ENCODE assay signal across 17 cellular contexts in the genomic region with DNA sequence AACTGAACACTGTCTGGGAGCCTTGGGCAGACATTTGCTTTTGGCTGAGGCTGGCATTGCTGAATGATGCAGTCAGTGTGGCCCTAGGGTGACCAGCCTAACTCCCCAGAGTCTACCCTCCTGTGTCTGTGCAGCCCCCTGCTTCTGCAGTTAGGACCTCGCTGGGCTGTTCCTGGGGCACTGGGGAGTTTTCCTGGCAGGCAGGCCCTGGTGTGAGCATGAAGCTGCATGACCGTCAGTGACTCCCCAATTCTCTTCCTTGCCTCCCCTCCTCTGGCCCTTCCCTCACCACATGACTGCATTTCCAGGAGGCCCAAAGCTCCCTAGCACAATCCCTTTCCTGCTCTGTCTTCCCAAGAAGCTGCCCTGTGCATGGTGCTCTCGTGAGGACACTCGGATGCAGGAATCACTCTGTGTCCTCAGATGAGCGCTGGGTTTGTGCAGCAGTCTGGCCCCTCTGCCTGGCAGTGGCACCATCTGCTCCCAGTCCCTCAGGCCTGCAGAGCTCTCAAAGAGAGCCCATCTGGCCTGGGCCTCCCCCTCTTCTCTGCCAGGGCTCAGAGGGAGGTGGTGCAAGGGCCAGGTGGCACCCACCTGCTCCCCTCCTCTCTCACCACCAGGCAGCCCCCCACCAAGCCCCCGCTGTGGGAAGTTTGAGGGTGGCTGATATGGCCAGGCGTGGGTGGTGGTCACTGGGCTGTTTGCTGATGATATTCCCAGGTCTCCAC.
DNase-seq lines count a peak whose midpoint lies in the region; ATAC-seq and TF ChIP-seq lines count a peak whose summit lies in the region.
"Had no signal": no experiment of that assay in that cellular context is flagged by ENCODE, and none has a peak within 500 bp of the region (broad histone marks: within the 10 kb centered on the region; RNA-seq: fewer than 3 reads in every experiment).

No MANE protein-coding gene starts in this region.

- H3K4me1 ChIP-seq in BLaER1 treated with 17β-estradiol and CSF1 and Interleukin-3, amounts not matched to agents 10 nM and 100 nM, result peaks cover 79 to 93% (median 82%) of the 10 kb centered on the region in 10 experiments
- H3K4me1 ChIP-seq in colonic mucosa (peaks cover 4% of the 10 kb centered on the region), neural progenitor cell (peaks cover 8% of the 10 kb centered on the region), PC-9 (replicated peaks; ENCODE audit: insufficient read depth) (0 out of 2 replicates have a peak, but pooled peaks cover 5% of the 10 kb centered on the region)

- H3K4me3 ChIP-seq in BLaER1 treated with 17β-estradiol and CSF1 and Interleukin-3, amounts not matched to agents 10 nM and 100 nM, result peak overlapping the region in 2 of 10 experiments; percentile 32 to 69; a peak in 4 of 20 replicates
- no peak overlapping the region for H3K4me3 ChIP-seq in colonic mucosa
- H3K4me3 ChIP-seq in neural progenitor cell, result no peak overlapping the region
- H3K4me3 ChIP-seq in PC-9, result no peak overlapping the region
- H3K4me3 ChIP-seq: HAP-1, left lung had no signal

- no peak overlapping the region for H3K4me3 Mint-ChIP-seq in neural progenitor cell
- no peak overlapping the region for H3K4me3 Mint-ChIP-seq in CD4-positive, alpha-beta T cell
- H3K4me3 Mint-ChIP-seq: activated T-helper 17 cell treated with anti-CD3 and anti-CD28 coated beads, Interleukin-2, amount 50 U/mL, for 72 hours; IgD-negative memory B cell had no signal

- no peaks in the 10 kb centered on the region for H3K36me3 Mint-ChIP-seq in neural progenitor cell
- no peaks in the 10 kb centered on the region for H3K36me3 Mint-ChIP-seq in CD4-positive, alpha-beta T cell (ENCODE audit: low read depth)
- H3K36me3 Mint-ChIP-seq: IgD-negative memory B cell had no signal

- H3K9me3 Mint-ChIP-seq in neural progenitor cell, result no peaks in the 10 kb centered on the region
- H3K9me3 Mint-ChIP-seq in CD4-positive, alpha-beta T cell, result no peaks in the 10 kb centered on the region
- H3K9me3 Mint-ChIP-seq: activated T-helper 17 cell treated with anti-CD3 and anti-CD28 coated beads, Interleukin-2, amount 50 U/mL, for 72 hours had no signal

- H3F3A ChIP-seq in neural progenitor cell (ENCODE audit: low read depth), result no peaks in the 10 kb centered on the region
- no peaks in the 10 kb centered on the region for H3F3A ChIP-seq in PC-9 (ENCODE audit: insufficient read depth, low read depth)

- H3K9me3 ChIP-seq in BLaER1 treated with 17β-estradiol and CSF1 and Interleukin-3, amounts not matched to agents 10 nM and 100 nM (replicated peaks in 1 of 11), result no peaks in the 10 kb centered on the region
- H3K9me3 ChIP-seq in colonic mucosa (no peaks in the 10 kb centered on the region), neural progenitor cell (ENCODE audit: low read depth) (no peaks in the 10 kb centered on the region), PC-9 (ENCODE audit: insufficient read depth, low read depth) (no peaks in the 10 kb centered on the region)
- H3K9me3 ChIP-seq in CD4-positive, alpha-beta T cell (ENCODE audit: control insufficient read depth, low read length), result no peaks in the 10 kb centered on the region
- H3K9me3 ChIP-seq: HAP-1, left lung had no signal

- no peaks in the 10 kb centered on the region for H3K9me2 ChIP-seq in PC-9 (ENCODE audit: insufficient read depth)

- H2AFZ ChIP-seq in neural progenitor cell (replicated peaks), result no peak overlapping the region
- H2AFZ ChIP-seq in PC-9, result no peak overlapping the region

- DNase-seq in NCI-H1694 (lab: John Stamatoyannopoulos, UW) (peak; percentile 83), colonic mucosa (peak; percentile 12), neural progenitor cell (ENCODE audit: low spot score) (no peak), NCI-H510A (lab: John Stamatoyannopoulos, UW) (no peak), PC-9 (no peak), cerebellar nuclear complex (lab: John Stamatoyannopoulos, UW) (no peak)
- no peak for DNase-seq in CD4-positive, alpha-beta T cell
- DNase-seq: DMS79; left lung; NCI-H748 treated with DMSO at 0.1 percent for 48 hours; stimulated activated naive CD4-positive, alpha-beta T cell treated with Interleukin-2 at 50 U/mL for 16 hours; T-helper 9 cell had no signal

- H3K27me3 ChIP-seq in BLaER1 treated with 17β-estradiol and CSF1 and Interleukin-3, amounts not matched to agents 10 nM and 100 nM, result peaks cover 0 to 7% (median 0%) of the 10 kb centered on the region in 11 experiments; a peak in 2 of 22 replicates
- H3K27me3 ChIP-seq in colonic mucosa (no peaks in the 10 kb centered on the region), neural progenitor cell (no peaks in the 10 kb centered on the region), PC-9 (ENCODE audit: insufficient read depth, low read depth) (no peaks in the 10 kb centered on the region)
- no peaks in the 10 kb centered on the region for H3K27me3 ChIP-seq in CD4-positive, alpha-beta T cell (ENCODE audit: control insufficient read depth, insufficient read depth, low read length)
- H3K27me3 ChIP-seq: left lung had no signal

- CTCF ChIA-PET in CD4-positive, alpha-beta T cell (lab: Charles Lee), result no interaction called here
- CTCF ChIA-PET in PC-9 (lab: Charles Lee), result no interaction called here

- no TSS peak for BruUV-seq in PC-9 (replicated peaks; lab: Mats Ljungman, UMichigan)

- peak overlapping the region; percentile 72 for H3K27ac Mint-ChIP-seq in neural progenitor cell
- no peak overlapping the region for H3K27ac Mint-ChIP-seq in CD4-positive, alpha-beta T cell
- H3K27ac Mint-ChIP-seq: activated T-helper 17 cell treated with anti-CD3 and anti-CD28 coated beads, Interleukin-2, amount 50 U/mL, for 72 hours; IgD-negative memory B cell had no signal

- intact Hi-C loops in colonic mucosa (cut with DNase I) (no loop called here), PC-9 (cut with micrococcal nuclease; ENCODE audit: unreplicated experiment) (no loop called here)
- intact Hi-C loops in CD4-positive, alpha-beta T cell (cut with DNase I, micrococcal nuclease), result no loop called here

- POLR2A ChIA-PET in CD4-positive, alpha-beta T cell (lab: Charles Lee), result no interaction called here
- POLR2A ChIA-PET in PC-9 (lab: Charles Lee; ENCODE audit: unreplicated experiment), result no interaction called here

- peaks cover 38% of the 10 kb centered on the region for H3K4me1 Mint-ChIP-seq in neural progenitor cell
- no peaks in the 10 kb centered on the region for H3K4me1 Mint-ChIP-seq in CD4-positive, alpha-beta T cell (ENCODE audit: low read depth)
- H3K4me1 Mint-ChIP-seq: activated T-helper 17 cell treated with anti-CD3 and anti-CD28 coated beads, Interleukin-2, amount 50 U/mL, for 72 hours; IgD-negative memory B cell had no signal

- TF ChIP-seq CTCF in colonic mucosa (IDR thresholded peaks at IDR 0.05) (no peak), neural progenitor cell (IDR thresholded peaks at IDR 0.05) (no peak), PC-9 (conservative IDR thresholded peaks at IDR 0.05) (no peak)
- no peak for TF ChIP-seq CTCF in CD4-positive, alpha-beta T cell (IDR thresholded peaks at IDR 0.05)

- no peaks in the 10 kb centered on the region for H3K79me2 ChIP-seq in neural progenitor cell (ENCODE audit: low read depth)
- H3K79me2 ChIP-seq in PC-9 (ENCODE audit: low read depth), result no peaks in the 10 kb centered on the region

- peaks cover 0 to 16% (median 0%) of the 10 kb centered on the region in 11 experiments; a peak in 2 of 22 replicates for H3K36me3 ChIP-seq in BLaER1 treated with 17β-estradiol and CSF1 and Interleukin-3, amounts not matched to agents 10 nM and 100 nM
- H3K36me3 ChIP-seq in colonic mucosa (no peaks in the 10 kb centered on the region), neural progenitor cell (no peaks in the 10 kb centered on the region), PC-9 (ENCODE audit: low read depth) (no peaks in the 10 kb centered on the region)
- H3K36me3 ChIP-seq: HAP-1, left lung had no signal

- ATAC-seq in CD4-positive, alpha-beta T cell (ENCODE audit: poor library complexity), result no peak
- ATAC-seq: activated T-helper 17 cell treated with anti-CD3 and anti-CD28 coated beads, Interleukin-2, amount 50 U/mL, for 72 hours; left lung; Right ventricle myocardium inferior had no signal

- peaks cover 0 to 24% (median 0%) of the 10 kb centered on the region in 11 experiments; a peak in 3 of 22 replicates for H4K20me1 ChIP-seq in BLaER1 treated with 17β-estradiol and CSF1 and Interleukin-3, amounts not matched to agents 10 nM and 100 nM
- H4K20me1 ChIP-seq in neural progenitor cell (ENCODE audit: low read depth), result no peaks in the 10 kb centered on the region
- H4K20me1 ChIP-seq in PC-9 (ENCODE audit: insufficient read depth), result no peaks in the 10 kb centered on the region

- H3K27ac ChIP-seq in BLaER1 treated with 17β-estradiol and CSF1 and Interleukin-3, amounts not matched to agents 10 nM and 100 nM, result peak overlapping the region in 6 of 11 experiments; percentile 7 to 79 (median 30); a peak in 8 of 22 replicates
- H3K27ac ChIP-seq in colonic mucosa (no peak overlapping the region), neural progenitor cell (no peak overlapping the region), PC-9 (no peak overlapping the region)
- H3K27ac ChIP-seq in CD4-positive, alpha-beta T cell (ENCODE audit: low read depth, low read length), result no peak overlapping the region

- H3K9ac ChIP-seq in BLaER1 treated with 17β-estradiol and CSF1 and Interleukin-3, amounts not matched to agents 10 nM and 100 nM, result peak overlapping the region in 5 of 11 experiments; percentile 9 to 52 (median 50); a peak in 7 of 22 replicates
- no peak overlapping the region for H3K9ac ChIP-seq in colonic mucosa (ENCODE audit: low read depth in 2 of 2, low read length in 2 of 2)
- no peak overlapping the region for H3K9ac ChIP-seq in neural progenitor cell

- H3K4me2 ChIP-seq in BLaER1 treated with 17β-estradiol and CSF1 and Interleukin-3, amounts not matched to agents 10 nM and 100 nM, result peak overlapping the region; percentile 80 to 100 (median 97)
- H3K4me2 ChIP-seq in neural progenitor cell (no peak overlapping the region), PC-9 (no peak overlapping the region)

- peaks cover 8% of the 10 kb centered on the region for H3K27me3 Mint-ChIP-seq in neural progenitor cell (ENCODE audit: insufficient read depth, low read depth)
- no peaks in the 10 kb centered on the region for H3K27me3 Mint-ChIP-seq in CD4-positive, alpha-beta T cell

Comparison
In these comparisons a context has a peak if more than half of its experiments do, and no peak if none do; other contexts are left out.
1. H3K27ac ChIP-seq: peak in BLaER1 treated with 17β-estradiol and CSF1 and Interleukin-3, amounts not matched to agents 10 nM and 100 nM (6 of 11); none in colonic mucosa (single experiment), neural progenitor cell (single experiment), CD4-positive, alpha-beta T cell (single experiment) and PC-9 (single experiment).
2. H3K4me2 ChIP-seq: peak in BLaER1 treated with 17β-estradiol and CSF1 and Interleukin-3, amounts not matched to agents 10 nM and 100 nM (11 of 11); none in neural progenitor cell (single experiment) and PC-9 (single experiment).
3. DNase-seq: peak in NCI-H1694 (single experiment) and colonic mucosa (single experiment); none in neural progenitor cell (single experiment), NCI-H510A (single experiment), CD4-positive, alpha-beta T cell (0 of 10), PC-9 (0 of 2) and cerebellar nuclear complex (0 of 2).